Comparison of ENCODE assay signal across 9 cellular contexts in the genomic region with DNA sequence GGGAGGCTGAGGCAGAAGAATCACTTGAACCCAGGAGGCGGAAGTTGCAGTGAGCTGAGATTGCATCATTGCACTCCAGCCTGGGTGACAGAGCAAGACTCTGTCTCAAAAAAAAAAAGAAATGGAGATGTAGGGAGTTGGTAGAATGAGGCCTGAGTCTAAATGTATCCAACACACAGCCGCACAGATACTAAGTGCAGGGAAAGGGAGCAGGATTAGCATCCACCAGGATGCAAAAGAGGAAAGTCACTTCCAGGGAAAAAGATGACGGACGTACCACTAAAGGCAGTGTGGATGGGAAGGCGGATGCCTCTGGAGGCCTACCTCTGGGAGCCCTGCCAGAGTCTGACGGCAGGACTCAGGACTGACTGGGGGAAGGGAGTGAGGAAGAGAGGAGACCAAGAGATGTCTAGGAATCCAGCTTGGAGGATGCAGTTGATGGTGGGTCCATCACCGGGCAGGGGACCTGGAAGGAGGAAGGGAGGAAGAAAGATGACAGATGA. TPM values are rescaled to one million over a fixed set of nuclear protein-coding genes. Genes with fewer than 3 reads are reported as not detected.
DNase-seq lines count a peak whose midpoint lies in the region; ATAC-seq and TF ChIP-seq lines count a peak whose summit lies in the region.
"Had no signal": no experiment of that assay in that cellular context is flagged by ENCODE, and none has a peak within 500 bp of the region (broad histone marks: within the 10 kb centered on the region; RNA-seq: fewer than 3 reads in every experiment).

No MANE protein-coding gene starts in this region.

- no peak for ATAC-seq in activated T-helper 17 cell treated with anti-CD3 and anti-CD28 coated beads, Interleukin-2, amount 50 U/mL, for 72 hours (replicated peaks)
- ATAC-seq in right lobe of liver (peak; percentile 20 to 60 (median 38)), GM21423 (IDR thresholded peaks at IDR 0.05; ENCODE audit: unreplicated experiment) (no peak)

- H3K4me3 ChIP-seq in right lobe of liver (no peak overlapping the region), vagina (no peak overlapping the region)

- H3K9me3 ChIP-seq in right lobe of liver (no peaks in the 10 kb centered on the region), vagina (no peaks in the 10 kb centered on the region)

- H3K4me1 ChIP-seq in right lobe of liver: no peaks in the 10 kb centered on the region
- peaks cover 4% of the 10 kb centered on the region for H3K4me1 ChIP-seq in vagina

- DNase-seq in right lobe of liver (no peak), vagina (ENCODE audit: extremely low spot score in 2 of 2) (no peak)
- DNase-seq: activated CD8-positive, alpha-beta memory T cell treated with anti-CD3 and anti-CD28 coated beads, Interleukin-2, amount 50 U/mL, for 48 hours; kidney; NCI-H1436 had no signal

- H3K27ac ChIP-seq in right lobe of liver (no peak overlapping the region), vagina (no peak overlapping the region)

- H3K27me3 ChIP-seq in right lobe of liver (no peaks in the 10 kb centered on the region), vagina (no peaks in the 10 kb centered on the region)

- H3K4me3 Mint-ChIP-seq in activated T-helper 17 cell treated with anti-CD3 and anti-CD28 coated beads, Interleukin-2, amount 50 U/mL, for 72 hours: no peak overlapping the region

- H3K36me3 ChIP-seq in right lobe of liver (peaks cover 0 to 8% (median 0%) of the 10 kb centered on the region in 4 donors), vagina (peaks cover 0 to 22% of the 10 kb centered on the region in 2 donors)

- no peaks in the 10 kb centered on the region for H3K27me3 Mint-ChIP-seq in activated T-helper 17 cell treated with anti-CD3 and anti-CD28 coated beads, Interleukin-2, amount 50 U/mL, for 72 hours

- H3K4me1 Mint-ChIP-seq in activated T-helper 17 cell treated with anti-CD3 and anti-CD28 coated beads, Interleukin-2, amount 50 U/mL, for 72 hours: no peaks in the 10 kb centered on the region

- 50% methylated on average over 7 of the region's 7 CpGs for WGBS in right lobe of liver (ENCODE audit: insufficient coverage, low coverage, low lambda C conversion rate, missing lambda C conversion rate)

- intact Hi-C loops in right lobe of liver (cut with DNase I): no loop called here
- intact Hi-C loops in vagina (cut with DNase I): loop anchor here (5.0 kb wide), 1 partner anchor 223 kb away; no protein-coding TSS in a partner anchor

- peaks cover 62% of the 10 kb centered on the region for H3K36me3 Mint-ChIP-seq in activated T-helper 17 cell treated with anti-CD3 and anti-CD28 coated beads, Interleukin-2, amount 50 U/mL, for 72 hours (ENCODE audit: low read depth)

- H3K27ac Mint-ChIP-seq in activated T-helper 17 cell treated with anti-CD3 and anti-CD28 coated beads, Interleukin-2, amount 50 U/mL, for 72 hours: peak overlapping the region; percentile 6

- TF ChIP-seq POLR2A in right lobe of liver (IDR thresholded peaks at IDR 0.05): no peak
- TF ChIP-seq POLR2A in vagina (IDR thresholded peaks at IDR 0.05): no peak

- TF ChIP-seq CTCF in right lobe of liver (IDR thresholded peaks at IDR 0.05) (no peak), vagina (IDR thresholded peaks at IDR 0.05) (no peak)

- no peaks in the 10 kb centered on the region for H3K9me3 Mint-ChIP-seq in activated T-helper 17 cell treated with anti-CD3 and anti-CD28 coated beads, Interleukin-2, amount 50 U/mL, for 72 hours

RNA-seq across cellular contexts. Expression of a gene that starts 6.8 kb away (rescaled TPM):
- total RNA-seq in activated T-helper 17 cell treated with anti-CD3 and anti-CD28 coated beads, Interleukin-2, amount 50 U/mL, for 72 hours: 10 to 100 TPM; 26.1 to 63.0 TPM
- total RNA-seq in right lobe of liver (10 to 100 TPM in 3 of 6 experiments, 1 to 10 TPM in 3; 7.6 to 19.8 (median 9.8) TPM), vagina (32.7 TPM)

RNA-seq across cellular contexts. Expression of a gene that starts 16.3 kb away (rescaled TPM):
- 10 to 100 TPM; 21.8 to 39.4 TPM for total RNA-seq in activated T-helper 17 cell treated with anti-CD3 and anti-CD28 coated beads, Interleukin-2, amount 50 U/mL, for 72 hours
- total RNA-seq in right lobe of liver (1 to 10 TPM in 2 of 6 experiments, under 1 TPM in 4; 0.77 to 1.5 (median 0.93) TPM), vagina (2.9 TPM)
- total RNA-seq: SK-MEL-5 had no signal

RNA-seq across cellular contexts. Expression of a gene that starts 21.2 kb away (rescaled TPM):
- 10 to 100 TPM in 1 of 2 donors, 1 to 10 TPM in 1; 1.8 to 14.4 TPM for total RNA-seq in activated T-helper 17 cell treated with anti-CD3 and anti-CD28 coated beads, Interleukin-2, amount 50 U/mL, for 72 hours
- total RNA-seq in right lobe of liver (under 1 TPM in 4 of 6 experiments, not detected in 2; 0.12 to 0.37 (median 0.22) TPM), vagina (0.49 TPM)
- total RNA-seq: skeletal muscle tissue had no signal

RNA-seq across cellular contexts. Expression of a gene that starts 21.8 kb away (rescaled TPM):
- under 1 TPM in 1 of 2 donors, not detected in 1; 0.95 TPM for total RNA-seq in activated T-helper 17 cell treated with anti-CD3 and anti-CD28 coated beads, Interleukin-2, amount 50 U/mL, for 72 hours
- total RNA-seq in right lobe of liver (not detected), vagina (not detected)
- total RNA-seq: SK-MEL-5, skeletal muscle tissue had no signal

RNA-seq across cellular contexts. Expression of a gene that starts 23.8 kb away (rescaled TPM):
- total RNA-seq in activated T-helper 17 cell treated with anti-CD3 and anti-CD28 coated beads, Interleukin-2, amount 50 U/mL, for 72 hours: 10 to 100 TPM; 13.2 to 41.5 TPM
- 1 to 10 TPM in 1 of 6 experiments, under 1 TPM in 5; 0.12 to 1.1 (median 0.49) TPM for total RNA-seq in right lobe of liver
- total RNA-seq in vagina: 1.5 TPM

Comparison
In these comparisons a context has a peak if more than half of its experiments do, and no peak if none do; other contexts are left out.
1. ATAC-seq: peak in right lobe of liver (4 of 4); none in activated T-helper 17 cell treated with anti-CD3 and anti-CD28 coated beads, Interleukin-2, amount 50 U/mL, for 72 hours (single experiment) and GM21423 (single experiment).